In the genomic region with DNA sequence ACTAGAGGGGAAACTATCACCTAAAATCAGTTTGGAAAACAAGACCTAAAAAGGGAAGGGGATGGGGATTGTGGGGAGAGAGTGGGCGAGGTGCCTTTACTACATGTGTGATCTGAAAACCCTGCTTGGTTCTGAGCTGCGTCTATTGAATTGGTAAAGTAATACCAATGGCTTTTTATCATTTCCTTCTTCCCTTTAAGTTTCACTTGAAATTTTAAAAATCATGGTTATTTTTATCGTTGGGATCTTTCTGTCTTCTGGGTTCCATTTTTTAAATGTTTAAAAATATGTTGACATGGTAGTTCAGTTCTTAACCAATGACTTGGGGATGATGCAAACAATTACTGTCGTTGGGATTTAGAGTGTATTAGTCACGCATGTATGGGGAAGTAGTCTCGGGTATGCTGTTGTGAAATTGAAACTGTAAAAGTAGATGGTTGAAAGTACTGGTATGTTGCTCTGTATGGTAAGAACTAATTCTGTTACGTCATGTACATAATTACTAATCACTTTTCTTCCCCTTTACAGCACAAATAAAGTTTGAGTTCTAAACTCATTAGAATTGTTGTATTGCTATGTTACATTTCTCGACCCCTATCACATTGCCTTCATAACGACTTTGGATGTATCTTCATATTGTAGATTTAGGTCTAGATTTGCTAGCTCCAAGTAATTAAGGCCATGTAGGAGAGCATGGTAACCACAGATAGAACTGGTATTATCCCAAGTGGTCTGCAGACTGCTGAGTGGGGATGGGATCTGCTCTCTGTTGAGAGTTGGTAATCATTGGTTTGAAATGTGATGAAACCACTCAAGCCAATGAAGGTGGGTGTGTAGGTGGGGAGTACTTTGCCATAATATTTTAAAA, we compare ENCODE assay signal across 8 cellular contexts. TPM values are rescaled to one million over a fixed set of nuclear protein-coding genes. Genes with fewer than 3 reads are reported as not detected.
DNase-seq lines count a peak whose midpoint lies in the region; ATAC-seq lines count a peak whose summit lies in the region.

No MANE protein-coding gene starts in this region.

- intact Hi-C loops in cardiac septum (cut with DNase I) (no loop called here), Right ventricle myocardium inferior (cut with DNase I) (no loop called here)

- DNase-seq in cardiac septum (ENCODE audit: low spot score) (peak; percentile 31), Right ventricle myocardium inferior (ENCODE audit: missing footprints) (no peak), NOMO-1 (lab: John Stamatoyannopoulos, UW; ENCODE audit: unreplicated experiment in 2 of 2) (peak; percentile 69 to 100), iris pigment epithelial cell (ENCODE audit: low read depth) (peak; percentile 80), midbrain (lab: John Stamatoyannopoulos, UW) (no peak)
- DNase-seq in stimulated activated naive CD8-positive, alpha-beta T cell treated with anti-CD3 and anti-CD28 coated beads, Interleukin-15, Interleukin-2, amounts not matched to agents 100 U/mL and 50 U/mL, for 24 hours: no peak

- H3K27ac ChIP-seq in angular gyrus (ENCODE audit: low read depth, low read length): peak overlapping the region; percentile 100

- no peak for ATAC-seq in Right ventricle myocardium inferior
- peak; percentile 34 for ATAC-seq in stimulated activated naive CD8-positive, alpha-beta T cell treated with anti-CD3 and anti-CD28 coated beads, Interleukin-15, Interleukin-2, amounts not matched to agents 100 U/mL and 50 U/mL, for 24 hours
- no peak for ATAC-seq in GM18517 (IDR thresholded peaks at IDR 0.05; ENCODE audit: unreplicated experiment)

RNA-seq across cellular contexts. Expression of gene NEAT1, which starts 3.6 kb away (rescaled TPM):
- total RNA-seq in cardiac septum: 668 TPM
- 457 TPM for total RNA-seq in Right ventricle myocardium inferior

RNA-seq across cellular contexts. Expression of gene FRMD8, which starts 39.8 kb away (rescaled TPM):
- total RNA-seq in cardiac septum (14.4 TPM), Right ventricle myocardium inferior (8.2 TPM)

RNA-seq across cellular contexts. Expression of gene SLC25A45, which starts 43.8 kb away (rescaled TPM):
- total RNA-seq in cardiac septum (10.5 TPM), Right ventricle myocardium inferior (5.6 TPM)

Comparison
In these comparisons a context has a peak if more than half of its experiments do, and no peak if none do; other contexts are left out.
1. DNase-seq: peak in cardiac septum (single experiment), NOMO-1 (2 of 2) and iris pigment epithelial cell (single experiment); none in Right ventricle myocardium inferior (single experiment), stimulated activated naive CD8-positive, alpha-beta T cell treated with anti-CD3 and anti-CD28 coated beads, Interleukin-15, Interleukin-2, amounts not matched to agents 100 U/mL and 50 U/mL, for 24 hours (single experiment) and midbrain (single experiment).